In the genomic region with DNA sequence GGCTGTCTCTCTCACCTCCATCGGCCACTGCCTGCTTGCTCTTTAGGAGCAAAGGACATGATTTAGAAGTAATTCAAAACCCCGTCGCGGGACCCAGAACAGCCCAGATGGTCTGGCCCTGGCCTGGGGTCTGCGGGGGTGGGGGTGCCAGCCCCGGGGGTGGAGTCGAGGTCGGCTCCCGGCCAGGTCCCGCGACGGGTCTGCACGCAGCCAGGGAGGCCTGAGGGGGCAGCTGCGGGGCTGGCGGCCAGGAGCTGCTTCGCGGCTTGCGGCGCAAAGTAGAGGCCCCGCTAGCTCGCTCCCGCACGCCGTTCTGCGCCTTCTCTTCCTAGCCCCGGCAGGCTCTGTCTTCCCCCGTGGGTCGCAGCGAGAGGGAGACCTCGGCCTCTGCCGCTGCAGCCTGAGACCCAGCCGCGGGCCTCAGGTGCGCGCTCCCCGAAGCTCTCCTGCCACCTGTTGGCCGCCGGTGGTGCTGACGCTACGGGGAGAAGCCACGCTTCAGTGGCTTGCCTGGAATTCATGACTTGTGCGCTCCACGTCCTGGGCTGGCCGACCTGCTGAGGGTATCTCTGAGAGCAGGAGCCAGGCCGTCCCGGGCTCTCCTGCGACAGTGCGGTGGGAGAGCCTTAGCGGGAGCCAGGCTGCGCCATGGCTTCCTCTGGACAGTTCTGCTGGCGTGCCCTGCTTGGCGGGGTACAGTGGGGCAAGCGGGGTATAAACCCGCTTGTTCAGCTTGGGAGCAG, we compare ENCODE assay signal across 8 cellular contexts.
DNase-seq lines count a peak whose midpoint lies in the region; ATAC-seq and TF ChIP-seq lines count a peak whose summit lies in the region.

No MANE protein-coding gene starts in this region.

- peak; percentile 90 for TF ChIP-seq CTCF in choroid plexus epithelial cell (conservative IDR thresholded peaks at IDR 0.05; ENCODE audit: low read depth, low read length)

- DNase-seq in NCI-H2107 (lab: John Stamatoyannopoulos, UW) (peak; percentile 69), NCI-H2107 treated with DMSO at 0.1 percent for 48 hours (lab: John Stamatoyannopoulos, UW; ENCODE audit: unreplicated experiment) (no peak), NCI-H2227 (lab: John Stamatoyannopoulos, UW; ENCODE audit: unreplicated experiment) (peak; percentile 82), choroid plexus epithelial cell (ENCODE audit: low read depth) (peak; percentile 75), left lobe of liver (ENCODE audit: low spot score) (peak; percentile 77)
- DNase-seq in activated CD4-positive, alpha-beta T cell treated with anti-CD3 and anti-CD28 coated beads for 24 hours (ENCODE audit: low read depth in 2 of 2) = peak; percentile 64 to 74
- peak; percentile 78 for DNase-seq in stimulated activated CD4-positive, alpha-beta T cell treated with anti-CD3 and anti-CD28 coated beads, Interleukin-4, amount 100 ng/mL, for 1 hour

- peak; percentile 72 for ATAC-seq in HG02970 (IDR thresholded peaks at IDR 0.05; ENCODE audit: low FRiP score, unreplicated experiment)
- peak; percentile 100 for ATAC-seq in left lobe of liver

- peak overlapping the region; percentile 53 for H3K4me3 ChIP-seq in choroid plexus epithelial cell (ENCODE audit: low read depth, low read length)
